18 cellular contexts compared by ENCODE assay signal in genomic region chr11:9700105-9700801, GRCh38. TPM values are rescaled to one million over a fixed set of nuclear protein-coding genes. Genes with fewer than 3 reads are reported as not detected.
DNase-seq lines count a peak whose midpoint lies in the region; ATAC-seq, FAIRE-seq and TF ChIP-seq lines count a peak whose summit lies in the region.
"Had no signal": no experiment of that assay in that cellular context is flagged by ENCODE, and none has a peak within 500 bp of the region (broad histone marks: within the 10 kb centered on the region; RNA-seq: fewer than 3 reads in every experiment).

No MANE protein-coding gene starts in this region.

- H3K27ac ChIP-seq in A549 (no peak overlapping the region), OCI-LY7 (ENCODE audit: low read depth, low read length, poor library complexity, severe bottlenecking) (peak overlapping the region; percentile 63), esophagus squamous epithelium (peak overlapping the region in 3 of 4 donors; percentile 1 to 32 (median 4))
- H3K27ac ChIP-seq: SJSA1 had no signal

- POLR2A ChIA-PET in A549 (lab: Yijun Ruan, JAX) (no interaction called here), OCI-LY7 (lab: Charles Lee) (interaction anchor here (0.6 to 1.8 kb wide), 6 partner anchors 9 to 604 kb away, joined by 3 to 13 read pairs (median 4); no protein-coding TSS in a partner anchor)

- peaks cover 75% of the 10 kb centered on the region for H3K36me3 ChIP-seq in OCI-LY7 (ENCODE audit: insufficient read depth, low read length)
- peaks cover 0 to 19% (median 0%) of the 10 kb centered on the region in 3 donors for H3K36me3 ChIP-seq in esophagus squamous epithelium

- no peak for TF ChIP-seq EP300 in A549 (IDR thresholded peaks at IDR 0.05)

- H3K4me2 ChIP-seq in A549, result 0 out of 3 replicates have a peak overlapping the region, but pooled peaks have one; percentile 17
- peak overlapping the region; percentile 48 for H3K4me2 ChIP-seq in OCI-LY7 (ENCODE audit: low read length)

- no peak for FAIRE-seq in A549 (lab: Jason Lieb, UNC)
- FAIRE-seq: GM18507, HTR-8/SVneo, TTC549 had no signal

- H3K4me1 ChIP-seq in A549, result peaks cover 26% of the 10 kb centered on the region
- peaks cover 90% of the 10 kb centered on the region for H3K4me1 ChIP-seq in OCI-LY7 (ENCODE audit: insufficient read depth, low read length, poor library complexity, severe bottlenecking)
- H3K4me1 ChIP-seq in esophagus squamous epithelium, result peaks cover 0 to 36% (median 0%) of the 10 kb centered on the region in 3 donors
- H3K4me1 ChIP-seq: SJSA1 had no signal

- intact Hi-C loops in OCI-LY7 (cut with micrococcal nuclease; ENCODE audit: unreplicated experiment) (no loop called here), esophagus squamous epithelium (cut with DNase I) (no loop called here)

- BruUV-seq in OCI-LY7 (replicated peaks; lab: Mats Ljungman, UMichigan), result TSS peak; percentile 3

- H3K9me3 ChIP-seq in A549, result no peaks in the 10 kb centered on the region
- H3K9me3 ChIP-seq in OCI-LY7 (ENCODE audit: low read length), result no peaks in the 10 kb centered on the region; the same call in 1 of the 2 replicates
- H3K9me3 ChIP-seq in esophagus squamous epithelium, result no peaks in the 10 kb centered on the region
- H3K9me3 ChIP-seq: SJSA1 had no signal

- TF ChIP-seq POLR2A in A549 (IDR thresholded peaks at IDR 0.05; ENCODE audit: low read length) (no peak), esophagus squamous epithelium (IDR thresholded peaks at IDR 0.05) (no peak)

- WGBS in A549 (ENCODE audit: missing lambda C conversion rate), result 55% methylated on average over 2 of the region's 2 CpGs
- 27 to 34% methylated on average over 2 of the region's 2 CpGs for WGBS in esophagus squamous epithelium, 2 donors

- H4K20me1 ChIP-seq in OCI-LY7 (ENCODE audit: insufficient read depth, low read length), result no peaks in the 10 kb centered on the region

- no peak for ATAC-seq in A549
- no peak for ATAC-seq in HG03521 (IDR thresholded peaks at IDR 0.05; ENCODE audit: unreplicated experiment)
- no peak for ATAC-seq in HG02588 (IDR thresholded peaks at IDR 0.05; ENCODE audit: unreplicated experiment)

- CTCF ChIA-PET in A549 (lab: Yijun Ruan, JAX) (no interaction called here), OCI-LY7 (lab: Charles Lee; ENCODE audit: unreplicated experiment) (no interaction called here)

- TF ChIP-seq CTCF in A549 (IDR thresholded peaks at IDR 0.05) (no peak), OCI-LY7 (conservative IDR thresholded peaks at IDR 0.05; ENCODE audit: low read length) (no peak), esophagus squamous epithelium (IDR thresholded peaks at IDR 0.05) (no peak), retinal pigment epithelial cell (conservative IDR thresholded peaks at IDR 0.05; ENCODE audit: low read depth, low read length) (no peak)

- no peak overlapping the region for H2AFZ ChIP-seq in OCI-LY7 (ENCODE audit: low read length)

- DNase-seq in A549 (ENCODE audit: low read depth in 1 of 2, low spot score in 1 of 2), result no peak
- DNase-seq in OCI-LY7 (ENCODE audit: low spot score), result no peak
- DNase-seq in esophagus squamous epithelium (lab: John Stamatoyannopoulos, UW), result no peak
- DNase-seq in retinal pigment epithelial cell (ENCODE audit: low read depth), result peak; percentile 33
- DNase-seq in activated T-cell treated with anti-CD3 and anti-CD28 coated beads, Interleukin-2, amount 50 U/mL, for 48 hours, result no peak
- DNase-seq in activated CD4-positive, alpha-beta T cell treated with anti-CD3 and anti-CD28 coated beads for 48 hours, result no peak
- DNase-seq: activated CD8-positive, alpha-beta memory T cell treated with anti-CD3 and anti-CD28 coated beads for 24 hours; activated gamma-delta T cell; immature natural killer cell; NCI-H2107; NK-92 treated with Interleukin-12 subunit alpha and Interleukin-12 subunit beta, amount 100 ng/mL, for 24 hours; stimulated activated CD4-positive, alpha-beta T cell treated with anti-CD3 and anti-CD28 coated beads, Interleukin-1b, Interleukin-23, amount 100 ng/mL, for 48 hours had no signal

- H3K9me2 ChIP-seq in OCI-LY7 (ENCODE audit: insufficient read depth, low read length), result no peaks in the 10 kb centered on the region

- no peak overlapping the region for H3K4me3 ChIP-seq in A549
- H3K4me3 ChIP-seq in OCI-LY7 (ENCODE audit: low read depth, low read length, poor library complexity, severe bottlenecking), result no peak overlapping the region
- no peak overlapping the region for H3K4me3 ChIP-seq in esophagus squamous epithelium
- H3K4me3 ChIP-seq in retinal pigment epithelial cell (ENCODE audit: low read length), result no peak overlapping the region
- H3K4me3 ChIP-seq: SJSA1 had no signal

- peaks cover 97% of the 10 kb centered on the region for H3K79me2 ChIP-seq in OCI-LY7 (ENCODE audit: insufficient read depth, low read depth, low read length)

- H3K27me3 ChIP-seq in esophagus squamous epithelium, result no peaks in the 10 kb centered on the region
- H3K27me3 ChIP-seq: SJSA1 had no signal

- TF ChIP-seq RAD21 in A549 (conservative IDR thresholded peaks at IDR 0.05 in 1 of 2, IDR thresholded peaks at IDR 0.05 in 1 of 2), result no peak

TF ChIP-seq in A549, 52 proteins besides CTCF, POLR2A, EP300 and RAD21:
- TF ChIP-seq KDM5A (IDR thresholded peaks at IDR 0.05) (no peak), ELK1 (IDR thresholded peaks at IDR 0.05; ENCODE audit: low read depth, low read length) (no peak), FOSL2 (IDR thresholded peaks at IDR 0.05) (no peak), FOSL2 (CRISPR knock-in tag; IDR thresholded peaks at IDR 0.05) (no peak), NR3C1 (IDR thresholded peaks at IDR 0.05) (no peak), HOXB5 (CRISPR knock-in tag; IDR thresholded peaks at IDR 0.05) (no peak), KDM1A (IDR thresholded peaks at IDR 0.05; ENCODE audit: low read depth) (no peak)

RNA-seq across cellular contexts. Expression of gene SWAP70, which starts 36.4 kb away (rescaled TPM):
- polyA plus RNA-seq in A549 (2011; rRNA removed), result 21.8 and 24.5 TPM in 2 replicates
- 10.1 and 10.5 TPM in 2 replicates for polyA plus RNA-seq in A549 (2012; cell fraction: cytosol; rRNA removed)
- polyA plus RNA-seq in A549 (2012; cell fraction: nucleus; rRNA removed), result 4.0 and 7.3 TPM in 2 replicates
- 23.6 to 25.5 TPM (median 25.2 TPM) in 3 replicates for polyA plus RNA-seq in A549 (2017; fragmentation: RNase III; extraction: RNeasy Plus Mini Kit Qiagen cat#74134 plus additional on column Dnase treatment)
- 9.5 and 11.4 TPM in 2 replicates for polyA minus RNA-seq in A549 (2011; rRNA and poly(A)+ RNA removed)
- total RNA-seq in OCI-LY7 (2014; rRNA removed; shearing (Covaris generic)), result 37.5 and 44.4 TPM in 2 replicates
- 91.9 and 110 TPM in 2 replicates for total RNA-seq in OCI-LY7 (2022)
- total RNA-seq in esophagus squamous epithelium, result 10 to 100 TPM; 15.1 to 27.5 (median 17.7) TPM

Comparison
In these comparisons a context has a peak if more than half of its experiments do, and no peak if none do; other contexts are left out.
1. H3K27ac ChIP-seq: peak in OCI-LY7 (single experiment) and esophagus squamous epithelium (3 of 4); none in A549 (0 of 2).